Comparison of ENCODE assay signal across 7 cellular contexts in the genomic region with DNA sequence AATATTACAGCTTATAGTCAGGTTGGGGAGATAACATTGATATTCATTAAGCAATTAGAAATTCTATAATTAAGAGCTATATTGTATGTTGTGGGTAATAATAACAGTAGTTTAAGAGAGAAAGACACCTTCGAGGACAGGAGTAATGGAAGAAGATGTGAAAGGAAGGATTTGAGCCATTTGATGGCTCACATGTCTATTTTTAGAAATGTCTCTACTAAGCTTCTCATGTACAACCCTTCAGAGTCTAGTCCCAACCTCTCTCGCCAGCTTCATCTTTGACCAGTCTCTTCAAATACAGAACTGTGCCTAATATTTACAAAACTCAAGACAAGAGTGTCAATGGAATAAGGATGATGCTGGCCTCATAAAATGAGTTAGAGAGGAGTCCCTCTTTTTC.
"Had no signal": no experiment of that assay in that cellular context is flagged by ENCODE, and none has a peak within 500 bp of the region (broad histone marks: within the 10 kb centered on the region; RNA-seq: fewer than 3 reads in every experiment).

No MANE protein-coding gene starts in this region.

- ATAC-seq: GM23338, HepG2 had no signal

- FAIRE-seq: H1, H54, HepG2 had no signal

- H3K4me3 ChIP-seq: GM23338 had no signal

- DNase-seq: H9, KBM-7 had no signal

- H3K27ac ChIP-seq: HL-60 had no signal
